Comparison of ENCODE assay signal across 21 cellular contexts in the genomic region with DNA sequence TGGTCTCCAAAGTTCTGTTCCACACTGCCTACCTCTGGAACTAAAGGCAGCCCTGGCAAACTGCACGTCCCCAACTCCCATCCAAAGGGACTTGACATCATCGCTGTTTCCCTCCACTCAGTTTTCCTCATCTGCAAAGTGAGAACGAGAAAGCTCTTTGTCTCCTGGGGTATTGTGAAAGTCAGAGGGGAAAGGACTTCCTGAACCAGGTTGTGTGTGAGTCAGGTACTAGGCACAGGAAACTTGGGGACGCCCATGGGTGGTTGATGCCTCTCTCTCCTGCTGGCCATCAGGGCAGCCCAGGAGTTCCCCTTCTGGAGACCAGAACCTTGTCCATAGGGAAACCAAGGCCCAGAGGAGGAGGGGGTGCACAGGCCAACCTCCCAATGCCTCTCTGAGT. TPM values are rescaled to one million over a fixed set of nuclear protein-coding genes. Genes with fewer than 3 reads are reported as not detected.
DNase-seq lines count a peak whose midpoint lies in the region; FAIRE-seq and TF ChIP-seq lines count a peak whose summit lies in the region.
"Had no signal": no experiment of that assay in that cellular context is flagged by ENCODE, and none has a peak within 500 bp of the region (broad histone marks: within the 10 kb centered on the region; RNA-seq: fewer than 3 reads in every experiment).

No MANE protein-coding gene starts in this region.

- peaks cover 5% of the 10 kb centered on the region for H3K4me1 Mint-ChIP-seq in astrocyte (ENCODE audit: low read depth, unreplicated experiment)
- H3K4me1 Mint-ChIP-seq in neural progenitor cell = peaks cover 14% of the 10 kb centered on the region
- no peaks in the 10 kb centered on the region for H3K4me1 Mint-ChIP-seq in HFFc6 (ENCODE audit: low read depth)

- H3K79me2 ChIP-seq in astrocyte (ENCODE audit: insufficient read depth, low read length) = no peaks in the 10 kb centered on the region
- no peaks in the 10 kb centered on the region for H3K79me2 ChIP-seq in neural progenitor cell (ENCODE audit: low read depth)

- peaks cover 29% of the 10 kb centered on the region for H3F3A ChIP-seq in neural progenitor cell (ENCODE audit: low read depth)

- H3K9me3 ChIP-seq in A673 (ENCODE audit: low read depth, low read length, poor library complexity, severe bottlenecking) = no peaks in the 10 kb centered on the region
- H3K9me3 ChIP-seq in astrocyte (ENCODE audit: insufficient read depth, low read depth, low read length) = no peaks in the 10 kb centered on the region
- H3K9me3 ChIP-seq in neural progenitor cell (ENCODE audit: low read depth) = no peaks in the 10 kb centered on the region
- H3K9me3 ChIP-seq: BE2C, HAP-1 had no signal

- POLR2A ChIA-PET in A673 (lab: Charles Lee; ENCODE audit: low non-redundant PET) = no interaction called here

- FAIRE-seq in astrocyte (lab: Jason Lieb, UNC) = no peak
- FAIRE-seq: D721Med, G401.6, GM12892, HepG2 had no signal

- CTCF ChIA-PET in A673 (lab: Charles Lee) = no interaction called here

- H3K9me3 Mint-ChIP-seq in astrocyte (ENCODE audit: unreplicated experiment) = no peaks in the 10 kb centered on the region
- peaks cover 2% of the 10 kb centered on the region for H3K9me3 Mint-ChIP-seq in neural progenitor cell
- H3K9me3 Mint-ChIP-seq in HFFc6 = no peaks in the 10 kb centered on the region
- H3K9me3 Mint-ChIP-seq: CD8-positive, alpha-beta memory T cell had no signal

- H3K9ac ChIP-seq in astrocyte (ENCODE audit: low read length) (no peak overlapping the region), neural progenitor cell (no peak overlapping the region)

- intact Hi-C loops in A673 (cut with micrococcal nuclease; ENCODE audit: unreplicated experiment) = no loop called here

- no peak for DNase-seq in A673 (ENCODE audit: low spot score)
- DNase-seq in GM20000 (ENCODE audit: low spot score) = peak; percentile 18
- no peak for DNase-seq in astrocyte (ENCODE audit: low read depth)
- DNase-seq in neural progenitor cell (ENCODE audit: low spot score) = no peak
- DNase-seq in HFFc6 = no peak
- no peak for DNase-seq in activated gamma-delta T cell (lab: John Stamatoyannopoulos, UW)
- DNase-seq in NCI-H187 (lab: John Stamatoyannopoulos, UW) = no peak
- DNase-seq: ACHN; BE2C; C1 segment of cervical spinal cord; CD4-positive, CD25-positive, alpha-beta regulatory T cell; CD8-positive, alpha-beta memory T cell; COR-L47; GOT3; KBM-7 had no signal

- no peak for TF ChIP-seq CTCF in A673 (conservative IDR thresholded peaks at IDR 0.05; ENCODE audit: low read depth, low read length)
- TF ChIP-seq CTCF in GM20000 (IDR thresholded peaks at IDR 0.05; ENCODE audit: extremely low read depth, missing control alignments) = no peak
- no peak for TF ChIP-seq CTCF in astrocyte (IDR thresholded peaks at IDR 0.05; ENCODE audit: insufficient read depth, low read depth, low read length)
- TF ChIP-seq CTCF in neural progenitor cell (IDR thresholded peaks at IDR 0.05) = no peak
- no peak for TF ChIP-seq CTCF in HFFc6 (IDR thresholded peaks at IDR 0.05)

- no TSS peak for BruUV-seq in A673 (replicated peaks; lab: Mats Ljungman, UMichigan)

- H3K27ac ChIP-seq in A673 (ENCODE audit: low read depth, low read length, poor library complexity, severe bottlenecking) = peak overlapping the region; percentile 23
- no peak overlapping the region for H3K27ac ChIP-seq in astrocyte (ENCODE audit: low read depth, low read length)
- H3K27ac ChIP-seq in neural progenitor cell = no peak overlapping the region

- H3K27me3 ChIP-seq in A673 (replicated peaks; ENCODE audit: insufficient read depth, low read depth, low read length, poor library complexity) (no peaks in the 10 kb centered on the region), astrocyte (ENCODE audit: insufficient read depth, low read length) (peaks cover 15% of the 10 kb centered on the region), neural progenitor cell (peaks cover 93% of the 10 kb centered on the region)

- H3K4me3 ChIP-seq in A673 (ENCODE audit: low read depth, low read length, poor library complexity, severe bottlenecking) (no peak overlapping the region), astrocyte (ENCODE audit: insufficient read depth, low read depth, low read length) (no peak overlapping the region), neural progenitor cell (no peak overlapping the region)
- H3K4me3 ChIP-seq: HAP-1 had no signal

- H3K4me2 ChIP-seq in astrocyte (ENCODE audit: low read length) (no peak overlapping the region), neural progenitor cell (no peak overlapping the region)

- H3K27ac Mint-ChIP-seq in astrocyte (ENCODE audit: unreplicated experiment) (no peak overlapping the region), neural progenitor cell (peak overlapping the region; percentile 53), HFFc6 (no peak overlapping the region)
- H3K27ac Mint-ChIP-seq: CD4-positive, CD25-positive, alpha-beta regulatory T cell; CD8-positive, alpha-beta memory T cell had no signal

- no peak overlapping the region for H2AFZ ChIP-seq in astrocyte (ENCODE audit: low read depth, low read length)
- no peak overlapping the region for H2AFZ ChIP-seq in neural progenitor cell (replicated peaks)

- H3K36me3 Mint-ChIP-seq in astrocyte (ENCODE audit: low read depth, unreplicated experiment) = peaks cover 3% of the 10 kb centered on the region
- H3K36me3 Mint-ChIP-seq in neural progenitor cell = peaks cover 2% of the 10 kb centered on the region
- H3K36me3 Mint-ChIP-seq in HFFc6 (ENCODE audit: low read depth) = no peaks in the 10 kb centered on the region
- H3K36me3 Mint-ChIP-seq: CD8-positive, alpha-beta memory T cell; IgD-negative memory B cell had no signal

- H3K27me3 Mint-ChIP-seq in astrocyte (ENCODE audit: low read depth, unreplicated experiment) (peaks cover 46% of the 10 kb centered on the region), neural progenitor cell (ENCODE audit: insufficient read depth, low read depth) (peaks cover 46% of the 10 kb centered on the region), HFFc6 (ENCODE audit: insufficient read depth) (peaks cover 12% of the 10 kb centered on the region)

- peak overlapping the region; percentile 45 for H3K4me3 Mint-ChIP-seq in astrocyte (ENCODE audit: unreplicated experiment)
- H3K4me3 Mint-ChIP-seq in neural progenitor cell = peak overlapping the region; percentile 18
- H3K4me3 Mint-ChIP-seq in HFFc6 = no peak overlapping the region
- H3K4me3 Mint-ChIP-seq: CD4-positive, CD25-positive, alpha-beta regulatory T cell; CD8-positive, alpha-beta memory T cell; IgD-negative memory B cell had no signal

- H3K4me1 ChIP-seq in A673 (ENCODE audit: insufficient read depth, low read length, poor library complexity, severe bottlenecking) (peaks cover 39% of the 10 kb centered on the region), astrocyte (ENCODE audit: insufficient read depth, low read length) (no peaks in the 10 kb centered on the region), neural progenitor cell (peaks cover 25% of the 10 kb centered on the region)
- H3K4me1 ChIP-seq: HAP-1 had no signal

- H4K20me1 ChIP-seq in astrocyte (ENCODE audit: insufficient read depth, low read length) (no peaks in the 10 kb centered on the region), neural progenitor cell (ENCODE audit: low read depth) (peaks cover 43% of the 10 kb centered on the region)

- peaks cover 15% of the 10 kb centered on the region for H3K36me3 ChIP-seq in A673 (ENCODE audit: insufficient read depth, low read length, poor library complexity, severe bottlenecking)
- no peaks in the 10 kb centered on the region for H3K36me3 ChIP-seq in astrocyte (ENCODE audit: insufficient read depth, low read length)
- H3K36me3 ChIP-seq in neural progenitor cell = no peaks in the 10 kb centered on the region
- H3K36me3 ChIP-seq: BE2C, HAP-1 had no signal

RNA-seq across cellular contexts. Expression of gene CRLF1, which starts 4.7 kb away (rescaled TPM):
- total RNA-seq in A673 (2021) (192 and 305 TPM in 2 replicates), astrocyte (18.5 and 53.1 TPM in 2 replicates), neural progenitor cell (ENCODE audit: low replicate concordance) (0.84 TPM in 1 of 2 replicates, not detected in the other)
- 1 to 10 TPM; 1.6 to 4.1 (median 2.4) TPM for total RNA-seq in HFFc6 (2021; fragmentation: NEBNext Ultra II Directional; extraction: Animal tissue kit (Norgen Biotek cat#: 25700))
- total RNA-seq: CD4-positive, CD25-positive, alpha-beta regulatory T cell; CD8-positive, alpha-beta memory T cell had no signal

RNA-seq across cellular contexts. Expression of gene TMEM59L, which starts 10.8 kb away (rescaled TPM):
- total RNA-seq in A673 (2021) (9.3 and 18.0 TPM in 2 replicates), astrocyte (5.6 and 8.8 TPM in 2 replicates), neural progenitor cell (ENCODE audit: low replicate concordance) (0.11 and 1.4 TPM in 2 replicates)
- total RNA-seq in HFFc6 (2021; fragmentation: NEBNext Ultra II Directional; extraction: Animal tissue kit (Norgen Biotek cat#: 25700)) = 1 to 10 TPM; 1.7 to 4.3 (median 3.2) TPM
- total RNA-seq: CD4-positive, CD25-positive, alpha-beta regulatory T cell; CD8-positive, alpha-beta memory T cell had no signal

RNA-seq across cellular contexts. Expression of gene REX1BD, which starts 13.3 kb away (rescaled TPM):
- total RNA-seq in A673 (2021) (61.4 and 74.9 TPM in 2 replicates), astrocyte (47.4 and 54.6 TPM in 2 replicates), neural progenitor cell (ENCODE audit: low replicate concordance) (41.7 and 105 TPM in 2 replicates)
- 10 to 100 TPM; 50.2 to 73.8 (median 60.8) TPM for total RNA-seq in HFFc6 (2021; fragmentation: NEBNext Ultra II Directional; extraction: Animal tissue kit (Norgen Biotek cat#: 25700))

RNA-seq across cellular contexts. Expression of gene UBA52, which starts 30.2 kb away (rescaled TPM):
- total RNA-seq in A673 (2021) (1,270 and 1,348 TPM in 2 replicates), astrocyte (1,213 and 1,287 TPM in 2 replicates), neural progenitor cell (ENCODE audit: low replicate concordance) (625 and 768 TPM in 2 replicates)
- total RNA-seq in HFFc6 (2021; fragmentation: NEBNext Ultra II Directional; extraction: Animal tissue kit (Norgen Biotek cat#: 25700)) = 1,000 to 10,000 TPM; 1,140 to 1,305 (median 1,270) TPM

RNA-seq across cellular contexts. Expression of gene KLHL26, which starts 35.0 kb away (rescaled TPM):
- total RNA-seq in A673 (2021) (16.3 and 16.8 TPM in 2 replicates), astrocyte (4.4 and 6.0 TPM in 2 replicates), neural progenitor cell (ENCODE audit: low replicate concordance) (5.8 and 7.1 TPM in 2 replicates)
- 1 to 10 TPM; 3.6 to 9.3 (median 7.4) TPM for total RNA-seq in HFFc6 (2021; fragmentation: NEBNext Ultra II Directional; extraction: Animal tissue kit (Norgen Biotek cat#: 25700))
